ENCODE assay signal across 8 cellular contexts in genomic region chr1:156385534-156386031, GRCh38. TPM values are rescaled to one million over a fixed set of nuclear protein-coding genes. Genes with fewer than 3 reads are reported as not detected.
DNase-seq lines count a peak whose midpoint lies in the region; ATAC-seq, FAIRE-seq and TF ChIP-seq lines count a peak whose summit lies in the region.

No MANE protein-coding gene starts in this region.

- H3K27me3 Mint-ChIP-seq in activated CD8-positive, alpha-beta memory T cell treated with anti-CD3 and anti-CD28 coated beads, Interleukin-2, amount 10 ng/mL, durations not matched to agents 7 days and 5 days: peaks cover 37% of the 10 kb centered on the region
- H3K27me3 Mint-ChIP-seq in endothelial cell (ENCODE audit: unreplicated experiment) (peaks cover 5% of the 10 kb centered on the region), naive B cell (peaks cover 36 to 56% (median 50%) of the 10 kb centered on the region in 3 donors)

- H3K4me1 ChIP-seq in NT2/D1 (ENCODE audit: insufficient read depth, insufficient read length): peaks cover 34% of the 10 kb centered on the region

- no peaks in the 10 kb centered on the region for H3K9me3 Mint-ChIP-seq in activated CD8-positive, alpha-beta memory T cell treated with anti-CD3 and anti-CD28 coated beads, Interleukin-2, amount 10 ng/mL, durations not matched to agents 7 days and 5 days (ENCODE audit: low read depth)
- H3K9me3 Mint-ChIP-seq in endothelial cell (ENCODE audit: unreplicated experiment) (no peaks in the 10 kb centered on the region), naive B cell (no peaks in the 10 kb centered on the region)

- TF ChIP-seq CTCF in endothelial cell (IDR thresholded peaks at IDR 0.05; ENCODE audit: unreplicated experiment): peak; percentile 97

- H3K27ac Mint-ChIP-seq in activated CD8-positive, alpha-beta memory T cell treated with anti-CD3 and anti-CD28 coated beads, Interleukin-2, amount 10 ng/mL, durations not matched to agents 7 days and 5 days: no peak overlapping the region
- peak overlapping the region; percentile 12 for H3K27ac Mint-ChIP-seq in endothelial cell (ENCODE audit: unreplicated experiment)
- H3K27ac Mint-ChIP-seq in naive B cell: peak overlapping the region in 1 of 6 donors; percentile 15

- peaks cover 9% of the 10 kb centered on the region for H3K4me1 Mint-ChIP-seq in activated CD8-positive, alpha-beta memory T cell treated with anti-CD3 and anti-CD28 coated beads, Interleukin-2, amount 10 ng/mL, durations not matched to agents 7 days and 5 days
- H3K4me1 Mint-ChIP-seq in endothelial cell (ENCODE audit: unreplicated experiment): peaks cover 22% of the 10 kb centered on the region
- H3K4me1 Mint-ChIP-seq in naive B cell: peaks cover 5 to 12% (median 6%) of the 10 kb centered on the region in 3 donors

- no peak for FAIRE-seq in HTR-8/SVneo (lab: Jason Lieb, UNC)

- H3K9ac ChIP-seq in NT2/D1 (ENCODE audit: insufficient read length, low read depth): no peak overlapping the region

- no peak for TF ChIP-seq POLR2A in GM18505 (IDR thresholded peaks at IDR 0.05; ENCODE audit: borderline replicate concordance, extremely low read depth, insufficient read depth, insufficient read length)

- no peaks in the 10 kb centered on the region for H3K36me3 ChIP-seq in NT2/D1 (ENCODE audit: insufficient read depth, insufficient read length, low read length)

- ATAC-seq in activated CD8-positive, alpha-beta memory T cell treated with anti-CD3 and anti-CD28 coated beads, Interleukin-2, amount 10 ng/mL, durations not matched to agents 7 days and 5 days: peak; percentile 79
- ATAC-seq in naive B cell (ENCODE audit: low read depth in 2 of 2) (peak; percentile 74 to 75), GM18505 (IDR thresholded peaks at IDR 0.05; ENCODE audit: unreplicated experiment) (no peak)

- H3K9me3 ChIP-seq in NT2/D1 (ENCODE audit: insufficient read depth, low read length): no peaks in the 10 kb centered on the region

- no peaks in the 10 kb centered on the region for H3K36me3 Mint-ChIP-seq in activated CD8-positive, alpha-beta memory T cell treated with anti-CD3 and anti-CD28 coated beads, Interleukin-2, amount 10 ng/mL, durations not matched to agents 7 days and 5 days
- no peaks in the 10 kb centered on the region for H3K36me3 Mint-ChIP-seq in endothelial cell (ENCODE audit: low read depth, unreplicated experiment)
- no peaks in the 10 kb centered on the region for H3K36me3 Mint-ChIP-seq in naive B cell

- no peak overlapping the region for H3K4me3 ChIP-seq in NT2/D1 (ENCODE audit: insufficient read length, low read depth)

- CTCF ChIA-PET in activated CD8-positive, alpha-beta memory T cell treated with anti-CD3 and anti-CD28 coated beads, Interleukin-2, amount 10 ng/mL, durations not matched to agents 7 days and 5 days (lab: Charles Lee): interaction anchor here (0.6 to 13.1 kb wide), 91 partner anchors 8 to 1512 kb away, joined by 3 to 463 read pairs (median 6); partner anchors contain the start of genes BCAN, BGLAP, GPATCH4 and HAPLN2

- peak; percentile 79 for DNase-seq in CD1c-positive myeloid dendritic cell (ENCODE audit: extremely low spot score)
- peak; percentile 69 for DNase-seq in HTR-8/SVneo (ENCODE audit: insufficient read length, low spot score)
- DNase-seq in NT2/D1 (ENCODE audit: low read depth, low spot score): peak; percentile 71
- DNase-seq in activated CD8-positive, alpha-beta memory T cell treated with anti-CD3 and anti-CD28 coated beads, Interleukin-2, amount 10 ng/mL, durations not matched to agents 7 days and 5 days: peak; percentile 84
- DNase-seq in endothelial cell (ENCODE audit: low spot score): peak; percentile 67
- peak; percentile 65 for DNase-seq in naive B cell
- DNase-seq in stimulated activated CD8-positive, alpha-beta memory T cell treated with anti-CD3 and anti-CD28 coated beads, Interleukin-7, amount 100 ng/mL, for 48 hours (ENCODE audit: extremely low read depth in 1 of 2, low read depth in 1 of 2): peak; percentile 32 to 45

- H3K4me3 Mint-ChIP-seq in activated CD8-positive, alpha-beta memory T cell treated with anti-CD3 and anti-CD28 coated beads, Interleukin-2, amount 10 ng/mL, durations not matched to agents 7 days and 5 days: no peak overlapping the region
- H3K4me3 Mint-ChIP-seq in endothelial cell (ENCODE audit: unreplicated experiment) (no peak overlapping the region), naive B cell (peak overlapping the region in 1 of 8 donors; percentile 31)

- H3K27me3 ChIP-seq in NT2/D1 (ENCODE audit: insufficient read depth, insufficient read length): peaks cover 64% of the 10 kb centered on the region

RNA-seq across cellular contexts. Expression of gene RHBG, which starts 16.6 kb away (rescaled TPM):
- total RNA-seq in activated CD8-positive, alpha-beta memory T cell treated with anti-CD3 and anti-CD28 coated beads, Interleukin-2, amount 10 ng/mL, durations not matched to agents 7 days and 5 days: not detected
- total RNA-seq in endothelial cell (ENCODE audit: unreplicated experiment): not detected
- not detected for polyA plus RNA-seq in naive B cell (ENCODE audit: low read depth in 6 of 6)

RNA-seq across cellular contexts. Expression of gene TSACC, which starts 47.3 kb away (rescaled TPM):
- not detected for total RNA-seq in activated CD8-positive, alpha-beta memory T cell treated with anti-CD3 and anti-CD28 coated beads, Interleukin-2, amount 10 ng/mL, durations not matched to agents 7 days and 5 days
- not detected for total RNA-seq in endothelial cell (ENCODE audit: unreplicated experiment)
- 1 to 10 TPM in 1 of 6 donors, not detected in 5; 1.2 TPM for polyA plus RNA-seq in naive B cell (ENCODE audit: low read depth in 6 of 6)

RNA-seq across cellular contexts. Expression of gene CCT3, which starts 47.5 kb away (rescaled TPM):
- 100 to 1,000 TPM; 253 to 361 TPM for total RNA-seq in activated CD8-positive, alpha-beta memory T cell treated with anti-CD3 and anti-CD28 coated beads, Interleukin-2, amount 10 ng/mL, durations not matched to agents 7 days and 5 days
- 218 TPM for total RNA-seq in endothelial cell (ENCODE audit: unreplicated experiment)
- 100 to 1,000 TPM; 161 to 293 (median 183) TPM for polyA plus RNA-seq in naive B cell (ENCODE audit: low read depth in 6 of 6)
